ENCODE assay signal across 9 cellular contexts in the genomic region with DNA sequence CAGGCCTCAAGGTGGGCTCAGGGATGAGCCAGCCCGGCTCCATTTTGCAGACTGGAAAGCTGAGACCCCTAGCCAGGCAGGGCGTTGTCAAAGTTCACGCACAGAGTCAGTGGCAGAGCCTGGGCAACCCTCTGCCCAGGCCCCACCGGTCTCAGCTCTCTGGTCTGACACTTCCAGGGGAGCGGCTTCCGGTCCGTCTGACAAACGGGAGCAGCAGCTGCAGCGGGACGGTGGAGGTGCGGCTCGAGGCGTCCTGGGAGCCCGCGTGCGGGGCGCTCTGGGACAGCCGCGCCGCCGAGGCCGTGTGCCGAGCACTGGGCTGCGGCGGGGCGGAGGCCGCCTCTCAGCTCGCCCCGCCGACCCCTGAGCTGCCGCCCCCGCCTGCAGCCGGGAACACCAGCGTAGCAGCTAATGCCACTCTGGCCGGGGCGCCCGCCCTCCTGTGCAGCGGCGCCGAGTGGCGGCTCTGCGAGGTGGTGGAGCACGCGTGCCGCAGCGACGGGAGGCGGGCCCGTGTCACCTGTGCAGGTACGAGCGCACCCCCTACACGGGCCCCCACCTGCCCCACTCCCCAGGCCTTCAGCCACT. TPM values are rescaled to one million over a fixed set of nuclear protein-coding genes. Genes with fewer than 3 reads are reported as not detected.
A peak's percentile ranks its signal among the peaks of the same experiment; 100 is the strongest.
DNase-seq lines count a peak whose midpoint lies in the region; ATAC-seq, FAIRE-seq and TF ChIP-seq lines count a peak whose summit lies in the region.
"Had no signal": no experiment of that assay in that cellular context is flagged by ENCODE, and none has a peak within 500 bp of the region (broad histone marks: within the 10 kb centered on the region; RNA-seq: fewer than 3 reads in every experiment).

No MANE protein-coding gene starts in this region.

- H3K4me3 ChIP-seq in astrocyte of the cerebellum (ENCODE audit: low read depth, low read length), result peak overlapping the region; percentile 19
- peak overlapping the region in 2 of 3 donors; percentile 11 to 24 for H3K4me3 ChIP-seq in right lobe of liver
- peak overlapping the region in 2 of 3 donors; percentile 10 to 44 for H3K4me3 ChIP-seq in thyroid gland (replicated peaks in 1 of 3)

- WGBS in right lobe of liver (ENCODE audit: insufficient coverage, low coverage, low lambda C conversion rate, missing lambda C conversion rate), result no CpG with 5 or more reads among the region's 52 CpGs
- WGBS in thyroid gland, 2 donors, result 6 to 20% methylated on average over 1 to 23 of the region's 52 CpGs

- intact Hi-C loops in right lobe of liver (cut with DNase I), result no loop called here
- intact Hi-C loops in thyroid gland (cut with DNase I), result no loop called here

- FAIRE-seq in RCC 7860 (lab: Jason Lieb, UNC), result no peak

- no peaks in the 10 kb centered on the region for H3K36me3 ChIP-seq in right lobe of liver
- no peaks in the 10 kb centered on the region for H3K36me3 ChIP-seq in thyroid gland

- no peak for TF ChIP-seq CTCF in astrocyte of the cerebellum (IDR thresholded peaks at IDR 0.05; ENCODE audit: low read depth, low read length, missing control alignments)
- TF ChIP-seq CTCF in right lobe of liver (IDR thresholded peaks at IDR 0.05), result no peak
- no peak for TF ChIP-seq CTCF in thyroid gland (IDR thresholded peaks at IDR 0.05)

- no peak overlapping the region for H3K27ac ChIP-seq in right lobe of liver
- no peak overlapping the region for H3K27ac ChIP-seq in thyroid gland

- TF ChIP-seq POLR2A in right lobe of liver (IDR thresholded peaks at IDR 0.05), result no peak
- no peak for TF ChIP-seq POLR2A in thyroid gland (IDR thresholded peaks at IDR 0.05)

- H3K27me3 ChIP-seq in right lobe of liver (peaks cover 0 to 18% of the 10 kb centered on the region in 2 donors), thyroid gland (no peaks in the 10 kb centered on the region)

- DNase-seq in activated T-cell treated with anti-CD3 and anti-CD28 coated beads, Interleukin-2, amount 50 U/mL, for 1 hour, result peak; percentile 44
- DNase-seq in activated T-cell treated with anti-CD3 and anti-CD28 coated beads for 4 hours (no peak), astrocyte of the cerebellum (ENCODE audit: low read depth) (no peak), right lobe of liver (peak in 1 of 3 donors; percentile 52), thyroid gland (peak; percentile 30 to 35), RCC 7860 (ENCODE audit: low spot score) (no peak)
- DNase-seq: DND-41 had no signal

- H3K9me3 ChIP-seq in right lobe of liver (no peaks in the 10 kb centered on the region), thyroid gland (no peaks in the 10 kb centered on the region)

- H3K4me1 ChIP-seq in right lobe of liver (peaks cover 0 to 14% (median 0%) of the 10 kb centered on the region in 4 donors), thyroid gland (peaks cover 6 to 19% of the 10 kb centered on the region in 2 donors)

- ATAC-seq in right lobe of liver, result peak; percentile 16 to 25 (median 22)
- no peak for ATAC-seq in HG03571 (IDR thresholded peaks at IDR 0.05; ENCODE audit: unreplicated experiment)
- no peak for ATAC-seq in HG03045 (IDR thresholded peaks at IDR 0.05; ENCODE audit: unreplicated experiment)

- in situ Hi-C loops in astrocyte of the cerebellum (cut with HindIII; ENCODE audit: low sequenced_read_pairs), result loop anchor here (5.0 kb wide), 1 partner anchor 35 kb away; no protein-coding TSS in a partner anchor

RNA-seq across cellular contexts. Expression of a gene that starts 36.0 kb away (rescaled TPM):
- 1 to 10 TPM in 1 of 6 experiments, under 1 TPM in 5; 0.29 to 2.4 (median 0.52) TPM for total RNA-seq in right lobe of liver
- 1 to 10 TPM in 1 of 4 donors, under 1 TPM in 3; 0.40 to 2.7 (median 0.69) TPM for total RNA-seq in thyroid gland

RNA-seq across cellular contexts. Expression of a gene that starts 55.5 kb away (rescaled TPM):
- total RNA-seq in right lobe of liver, result 10 to 100 TPM in 3 of 6 experiments, 1 to 10 TPM in 3; 7.2 to 22.2 (median 9.2) TPM
- 10 to 100 TPM in 2 of 4 donors, 1 to 10 TPM in 2; 6.3 to 16.5 (median 8.9) TPM for total RNA-seq in thyroid gland

Comparison
In these comparisons a context has a peak if more than half of its experiments do, and no peak if none do; other contexts are left out.
1. DNase-seq: peak in activated T-cell treated with anti-CD3 and anti-CD28 coated beads, Interleukin-2, amount 50 U/mL, for 1 hour (single experiment) and thyroid gland (2 of 2); none in activated T-cell treated with anti-CD3 and anti-CD28 coated beads for 4 hours (single experiment), astrocyte of the cerebellum (single experiment) and RCC 7860 (single experiment).
2. ATAC-seq: peak in right lobe of liver (4 of 4); none in HG03571 (single experiment) and HG03045 (single experiment).
3. Peak in every context shown above with its lines, with median percentiles within 50 percentile points of each other: H3K4me3 ChIP-seq.